Comparison of ENCODE assay signal across 19 cellular contexts in genomic region chr1:85621430-85621829, GRCh38. TPM values are rescaled to one million over a fixed set of nuclear protein-coding genes. Genes with fewer than 3 reads are reported as not detected.
DNase-seq lines count a peak whose midpoint lies in the region; ATAC-seq, FAIRE-seq and TF ChIP-seq lines count a peak whose summit lies in the region.
"Had no signal": no experiment of that assay in that cellular context is flagged by ENCODE, and none has a peak within 500 bp of the region (broad histone marks: within the 10 kb centered on the region; RNA-seq: fewer than 3 reads in every experiment).

No MANE protein-coding gene starts in this region.

- no peaks in the 10 kb centered on the region for H3K79me2 ChIP-seq in K562 (ENCODE audit: control insufficient read depth, insufficient read depth, low read length)

- BruUV-seq in K562 (replicated peaks; lab: Mats Ljungman, UMichigan): no TSS peak

- POLR2A ChIA-PET in A549 (lab: Yijun Ruan, JAX): no interaction called here
- POLR2A ChIA-PET in K562 (lab: Yijun Ruan, JAX): no interaction called here

- H3K9me3 ChIP-seq in A549 (peaks cover 25% of the 10 kb centered on the region), K562 (replicated peaks; ENCODE audit: control insufficient read depth, insufficient read depth, low read depth, low read length) (peaks cover 2% of the 10 kb centered on the region; the same call in 1 of the 2 replicates)

- in situ Hi-C loops in K562 (cut with MboI): no loop called here

- H3K27ac ChIP-seq in A549 (no peak overlapping the region), K562 (ENCODE audit: extremely low read depth, low read depth, low read length) (no peak overlapping the region)
- H3K27ac ChIP-seq: C4-2B, HL-60 had no signal

- TF ChIP-seq POLR2A in A549 (IDR thresholded peaks at IDR 0.05; ENCODE audit: low read length) (no peak), K562 (conservative IDR thresholded peaks at IDR 0.05) (no peak)

- intact Hi-C loops in K562 (cut with micrococcal nuclease): no loop called here

- CTCF ChIA-PET in A549 (lab: Yijun Ruan, JAX): no interaction called here
- CTCF ChIA-PET in K562 (lab: Yijun Ruan, JAX; ENCODE audit: low intra/inter-chr PET ratio): no interaction called here

- TF ChIP-seq CTCF in A549 (IDR thresholded peaks at IDR 0.05) (no peak), K562 (IDR thresholded peaks at IDR 0.05 in 2 of 3, conservative IDR thresholded peaks at IDR 0.05 in 1 of 3; ENCODE audit: insufficient read depth in 2 of 3, low read depth in 1 of 3, low read length in 3 of 3) (no peak)

- DNase-seq in A549 (ENCODE audit: low read depth in 1 of 2, low spot score in 1 of 2) (no peak), K562 (ENCODE audit: extremely low read depth in 1 of 4, low spot score in 3 of 4) (no peak), NCI-H2081 (lab: John Stamatoyannopoulos, UW) (no peak), NCI-H128 (lab: John Stamatoyannopoulos, UW; ENCODE audit: unreplicated experiment) (no peak)
- DNase-seq in activated CD4-positive, alpha-beta T cell treated with anti-CD3 and anti-CD28 coated beads for 4 hours: no peak
- DNase-seq: AML-193; CD4-positive, alpha-beta T cell; DMS153; DMS79; GF-D8; KG1 had no signal

- H3K9me1 ChIP-seq in K562 (ENCODE audit: control insufficient read depth, insufficient read depth, low read length): no peaks in the 10 kb centered on the region

- H2AFZ ChIP-seq in K562 (ENCODE audit: low read depth, low read length): no peak overlapping the region

- H3K9ac ChIP-seq in K562 (ENCODE audit: insufficient read depth in 1 of 2, low read depth in 2 of 2, low read length in 2 of 2): no peak overlapping the region

- ATAC-seq in A549 (no peak), K562 (no peak), HG02885 (IDR thresholded peaks at IDR 0.05; ENCODE audit: poor library complexity, unreplicated experiment) (no peak)

- TF ChIP-seq EP300 in A549 (IDR thresholded peaks at IDR 0.05): no peak
- TF ChIP-seq EP300 in K562 (IDR thresholded peaks at IDR 0.05; ENCODE audit: low read length): no peak

- H3K36me3 ChIP-seq in K562 (ENCODE audit: control insufficient read depth, insufficient read depth, low read length): no peaks in the 10 kb centered on the region; the same call in 2 of the 3 replicates
- H3K36me3 ChIP-seq: HAP-1 had no signal

- no peak overlapping the region for H3K4me3 ChIP-seq in A549
- H3K4me3 ChIP-seq in K562: no peak overlapping the region
- H3K4me3 ChIP-seq: HAP-1 had no signal

- H3K4me2 ChIP-seq in A549 (no peak overlapping the region), K562 (ENCODE audit: insufficient read depth, low read length) (no peak overlapping the region)

- WGBS in A549 (ENCODE audit: missing lambda C conversion rate): 88% methylated on average over 1 of the region's 1 CpG
- 61% methylated on average over 1 of the region's 1 CpG for WGBS in K562 (ENCODE audit: insufficient coverage, low coverage, missing lambda C conversion rate)

- H3K4me1 ChIP-seq in A549 (no peaks in the 10 kb centered on the region), K562 (replicated peaks in 1 of 2; ENCODE audit: control insufficient read depth in 2 of 2, insufficient read depth in 2 of 2, low read length in 2 of 2) (no peaks in the 10 kb centered on the region)
- H3K4me1 ChIP-seq: HAP-1 had no signal

- FAIRE-seq in A549 (lab: Jason Lieb, UNC): no peak
- peak; percentile 82 for FAIRE-seq in G401.6 (lab: Jason Lieb, UNC)
- peak; percentile 42 for FAIRE-seq in TTC549 (lab: Jason Lieb, UNC)
- FAIRE-seq in K562 (lab: Jason Lieb, UNC): no peak
- FAIRE-seq: GM19239 had no signal

- no peaks in the 10 kb centered on the region for H3K27me3 ChIP-seq in K562 (ENCODE audit: control insufficient read depth in 2 of 2, insufficient read depth in 2 of 2, low read length in 2 of 2)

- no peak for TF ChIP-seq RAD21 in A549 (conservative IDR thresholded peaks at IDR 0.05 in 1 of 2, IDR thresholded peaks at IDR 0.05 in 1 of 2)
- TF ChIP-seq RAD21 in K562 (CRISPR knock-in tag; conservative IDR thresholded peaks at IDR 0.05 in 1 of 2, IDR thresholded peaks at IDR 0.05 in 1 of 2): no peak

- no peaks in the 10 kb centered on the region for H4K20me1 ChIP-seq in K562 (replicated peaks; ENCODE audit: control insufficient read depth, insufficient read depth, low read length)

TF ChIP-seq in A549, 52 proteins besides CTCF, POLR2A, EP300 and RAD21 (continues in another document):
- TF ChIP-seq KDM1A (IDR thresholded peaks at IDR 0.05; ENCODE audit: low read depth): 0 out of 2 replicates have a peak, but pooled peaks have one; percentile 72
- TF ChIP-seq RNF2 (IDR thresholded peaks at IDR 0.05; ENCODE audit: borderline replicate concordance, low read depth): no peak
- TF ChIP-seq JUNB (IDR thresholded peaks at IDR 0.05): no peak
- TF ChIP-seq EHMT2 (IDR thresholded peaks at IDR 0.05; ENCODE audit: low read depth): no peak
- TF ChIP-seq HDAC2 (IDR thresholded peaks at IDR 0.05): 0 out of 2 replicates have a peak, but pooled peaks have one; percentile 24
- no peak for TF ChIP-seq TFCP2L1 (CRISPR knock-in tag; IDR thresholded peaks at IDR 0.05)
- no peak for TF ChIP-seq MAFK (IDR thresholded peaks at IDR 0.05; ENCODE audit: partially characterized antibody)
- TF ChIP-seq EHF (CRISPR knock-in tag; IDR thresholded peaks at IDR 0.05): no peak
- no peak for TF ChIP-seq BCL3 (IDR thresholded peaks at IDR 0.05)
- no peak for TF ChIP-seq CHD4 (IDR thresholded peaks at IDR 0.05; ENCODE audit: borderline replicate concordance)

TF ChIP-seq in K562, 482 proteins besides CTCF, POLR2A, EP300 and RAD21 (continues in another document):
- no peak for TF ChIP-seq HOMEZ (CRISPR knock-in tag; IDR thresholded peaks at IDR 0.05)
- TF ChIP-seq KLF1 (tag; IDR thresholded peaks at IDR 0.05): no peak
- peak; percentile 87 for TF ChIP-seq RBM25 (IDR thresholded peaks at IDR 0.05; ENCODE audit: low read depth, low read length, severe bottlenecking)
- no peak for TF ChIP-seq ZZZ3 (IDR thresholded peaks at IDR 0.05)
- no peak for TF ChIP-seq PCBP2 (IDR thresholded peaks at IDR 0.05; ENCODE audit: low read depth, low read length, poor library complexity, severe bottlenecking)
- no peak for TF ChIP-seq DLX4 (CRISPR knock-in tag; IDR thresholded peaks at IDR 0.05)
- no peak for TF ChIP-seq ZBED1 (IDR thresholded peaks at IDR 0.05)
- TF ChIP-seq SMAD4 (CRISPR knock-in tag; conservative IDR thresholded peaks at IDR 0.05): no peak
- no peak for TF ChIP-seq RBM39 (optimal IDR thresholded peaks at IDR 0.05; ENCODE audit: low read depth, low read length)
- TF ChIP-seq ZNF280A (IDR thresholded peaks at IDR 0.05; ENCODE audit: low read depth, partially characterized antibody): peak; percentile 67

RNA-seq across cellular contexts. Expression of gene CCN1, which starts 40.9 kb away (rescaled TPM):
- polyA plus RNA-seq in A549 (2011; rRNA removed) (46.5 and 57.2 TPM in 2 replicates), A549 (2017; fragmentation: RNase III; extraction: RNeasy Plus Mini Kit Qiagen cat#74134 plus additional on column Dnase treatment) (58.1 to 90.6 TPM (median 62.5 TPM) in 3 replicates), K562 (2011; rRNA removed) (0.31 and 0.59 TPM in 2 replicates), K562 (2014; fragmentation: Illumina TruSeq; extraction: Trizol) (1.5 and 2.8 TPM in 2 replicates), K562 (2014; fragmentation: Nextera tagmentation; extraction: Ambion mirVana) (under 1 TPM; 0.41 to 0.53 TPM), K562 (2014; rRNA removed) (1.7 and 4.2 TPM in 2 replicates)
- 82.1 and 97.6 TPM in 2 replicates for polyA plus RNA-seq in A549 (2012; cell fraction: cytosol; rRNA removed)
- polyA plus RNA-seq in A549 (2012; cell fraction: nucleus; rRNA removed): 197 and 256 TPM in 2 replicates
- polyA minus RNA-seq in A549 (2011; rRNA and poly(A)+ RNA removed): 31.6 and 37.0 TPM in 2 replicates
- 2.5 and 3.1 TPM in 2 replicates for total RNA-seq in K562 (2011; cell fraction: chromatin; rRNA removed; ENCODE audit: low replicate concordance)
- total RNA-seq in K562 (2011; cell fraction: nucleolus; rRNA removed): 3.2 and 3.4 TPM in 2 replicates
- 2.0 and 2.7 TPM in 2 replicates for total RNA-seq in K562 (2011; cell fraction: nucleoplasm; rRNA removed)
- total RNA-seq in K562 (2014; rRNA removed) (0.27 and 1.0 TPM in 2 replicates), K562 (2014; rRNA removed; fragmentation: Illumina TruSeq; extraction: Trizol) (1.2 and 1.5 TPM in 2 replicates), K562 (2015; rRNA removed; fragmentation: Illumina TruSeq; extraction: Trizol) (0.62 and 0.64 TPM in 2 replicates), K562 (2021) (3.8 and 4.2 TPM in 2 replicates)
- polyA plus RNA-seq in K562 (2011; cell fraction: cytosol; rRNA removed): 0.69 and 1.1 TPM in 2 replicates
- 2.1 and 2.4 TPM in 2 replicates for polyA plus RNA-seq in K562 (2011; cell fraction: nucleus; rRNA removed)
- 2.7 and 3.6 TPM in 2 replicates for polyA plus RNA-seq in K562 (2012)
- 0.72 and 0.95 TPM in 2 replicates for polyA minus RNA-seq in K562 (2011; rRNA and poly(A)+ RNA removed)
- 0.73 and 0.95 TPM in 2 replicates for polyA minus RNA-seq in K562 (2011; cell fraction: cytosol; rRNA and poly(A)+ RNA removed)
- polyA minus RNA-seq in K562 (2011; cell fraction: nucleus; rRNA and poly(A)+ RNA removed): 0.67 and 2.7 TPM in 2 replicates
- total RNA-seq: CD4-positive, alpha-beta T cell had no signal
- polyA plus RNA-seq: IgD-negative memory B cell had no signal

Comparison
In these comparisons a context has a peak if more than half of its experiments do, and no peak if none do; other contexts are left out.
1. RNA of gene CCN1, which starts 40.9 kb away (polyA plus RNA-seq): 46.5 to 256 TPM in A549; 0.31 to 4.2 TPM in K562; every median in the first group is over 4 times any median in the second.
2. Of the 35 proteins assayed by ChIP-seq in both K562 and A549: peak only in K562: none; only in A549: HDAC2, HMGXB4 and KDM1A; in both: none; in neither: 32.